8 cellular contexts compared by ENCODE assay signal in the genomic region with DNA sequence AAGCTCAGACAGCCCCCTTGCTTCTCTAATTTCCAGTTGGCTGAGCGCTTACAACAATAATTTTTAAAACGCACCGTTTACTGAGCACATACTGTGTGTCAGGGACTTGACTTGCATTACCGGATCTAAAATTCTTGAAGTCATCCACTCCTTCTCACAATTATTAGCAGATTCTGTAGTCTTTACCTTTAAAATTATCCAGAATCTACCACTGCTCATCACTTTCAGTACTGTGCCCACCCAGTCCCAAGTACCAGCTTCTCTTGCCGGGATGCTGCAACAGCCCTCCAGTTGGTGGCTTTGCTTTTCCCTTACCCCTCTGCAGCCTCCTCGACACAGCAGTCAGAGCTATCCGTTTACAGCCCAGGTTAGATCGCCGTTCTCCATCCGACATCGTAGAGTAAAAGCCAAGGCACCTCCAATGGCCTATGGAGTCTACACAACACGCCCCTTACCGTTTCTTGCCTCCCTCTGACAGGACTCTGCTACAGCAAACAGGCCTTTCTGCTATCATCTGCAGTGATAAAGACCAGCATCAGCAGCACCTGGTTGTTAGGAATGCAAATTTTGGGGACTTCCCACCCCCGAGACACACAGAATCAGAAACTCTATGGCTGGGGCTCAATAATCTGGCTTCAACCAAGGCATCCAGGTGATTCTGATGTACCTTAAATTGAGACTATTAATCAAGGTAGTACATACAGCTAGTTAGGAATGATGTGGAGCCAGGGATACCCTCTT.
DNase-seq lines count a peak whose midpoint lies in the region; ATAC-seq and TF ChIP-seq lines count a peak whose summit lies in the region.

No MANE protein-coding gene starts in this region.

- H3K27me3 ChIP-seq in iPS-18a (ENCODE audit: control insufficient read depth, insufficient read depth, low read length) = peaks cover 21% of the 10 kb centered on the region

- H3K4me3 Mint-ChIP-seq in CD14-positive monocyte (peak overlapping the region; percentile 78 to 93), HFFc6 (peak overlapping the region; percentile 89)
- H3K4me3 Mint-ChIP-seq in activated T-cell treated with anti-CD3 and anti-CD28 coated beads, Interleukin-2, amount 50 U/mL, for 72 hours = peak overlapping the region; percentile 85 to 87
- peak overlapping the region; percentile 92 to 95 for H3K4me3 Mint-ChIP-seq in stimulated activated naive CD8-positive, alpha-beta T cell treated with anti-CD3 and anti-CD28 coated beads, Interleukin-15, amount 100 ng/mL, for 72 hours

- no peaks in the 10 kb centered on the region for H3K36me3 ChIP-seq in iPS-18a (ENCODE audit: control insufficient read depth, low read depth, low read length)

- no peak overlapping the region for H3K27ac ChIP-seq in iPS-18a (ENCODE audit: low read length)

- peaks cover 0 to 4% (median under 1%) of the 10 kb centered on the region in 7 donors for H3K9me3 Mint-ChIP-seq in CD14-positive monocyte
- peaks cover 3% of the 10 kb centered on the region for H3K9me3 Mint-ChIP-seq in HFFc6
- no peaks in the 10 kb centered on the region for H3K9me3 Mint-ChIP-seq in activated T-cell treated with anti-CD3 and anti-CD28 coated beads, Interleukin-2, amount 50 U/mL, for 72 hours
- H3K9me3 Mint-ChIP-seq in stimulated activated naive CD8-positive, alpha-beta T cell treated with anti-CD3 and anti-CD28 coated beads, Interleukin-15, amount 100 ng/mL, for 72 hours = no peaks in the 10 kb centered on the region

- no peak for ATAC-seq in activated T-cell treated with anti-CD3 and anti-CD28 coated beads, Interleukin-2, amount 50 U/mL, for 72 hours (replicated peaks in 1 of 2)
- ATAC-seq in stimulated activated naive CD8-positive, alpha-beta T cell treated with anti-CD3 and anti-CD28 coated beads, Interleukin-15, amount 100 ng/mL, for 72 hours = peak; percentile 29
- ATAC-seq in GM18519 (IDR thresholded peaks at IDR 0.05; ENCODE audit: low FRiP score, unreplicated experiment) = no peak

- H3K9ac ChIP-seq in iPS-18a (ENCODE audit: low read length) = no peak overlapping the region

- H3K4me3 ChIP-seq in iPS-18a (ENCODE audit: low read length) = peak overlapping the region; percentile 65

- DNase-seq in CD14-positive monocyte (ENCODE audit: low spot score) (no peak), HFFc6 (no peak), posterior vena cava (ENCODE audit: low spot score) (no peak)
- DNase-seq in activated T-cell treated with anti-CD3 and anti-CD28 coated beads, Interleukin-2, amount 50 U/mL, for 72 hours = no peak
- peak in 1 of 2 donors; percentile 7 for DNase-seq in stimulated activated naive CD8-positive, alpha-beta T cell treated with anti-CD3 and anti-CD28 coated beads, Interleukin-15, amount 100 ng/mL, for 72 hours
- no peak for DNase-seq in stimulated activated CD4-positive, alpha-beta T cell treated with anti-CD3 and anti-CD28 coated beads, Interleukin-1b, Interleukin-23, amount 100 ng/mL, for 48 hours

- H3K27me3 Mint-ChIP-seq in CD14-positive monocyte (ENCODE audit: low read depth in 3 of 3) (peaks cover 26 to 38% (median 34%) of the 10 kb centered on the region in 3 donors), HFFc6 (ENCODE audit: insufficient read depth) (no peaks in the 10 kb centered on the region)
- peaks cover 9% of the 10 kb centered on the region for H3K27me3 Mint-ChIP-seq in activated T-cell treated with anti-CD3 and anti-CD28 coated beads, Interleukin-2, amount 50 U/mL, for 72 hours (ENCODE audit: low read depth)
- H3K27me3 Mint-ChIP-seq in stimulated activated naive CD8-positive, alpha-beta T cell treated with anti-CD3 and anti-CD28 coated beads, Interleukin-15, amount 100 ng/mL, for 72 hours = peaks cover 40% of the 10 kb centered on the region

- intact Hi-C loops in CD14-positive monocyte (cut with micrococcal nuclease) (no loop called here), posterior vena cava (cut with DNase I) (loop anchor here in 1 of 2 donors (10.0 kb wide), 1 partner anchor 104 kb away; no protein-coding TSS in a partner anchor)

- H3K36me3 Mint-ChIP-seq in CD14-positive monocyte (no peaks in the 10 kb centered on the region), HFFc6 (ENCODE audit: low read depth) (peaks cover 5% of the 10 kb centered on the region)
- no peaks in the 10 kb centered on the region for H3K36me3 Mint-ChIP-seq in activated T-cell treated with anti-CD3 and anti-CD28 coated beads, Interleukin-2, amount 50 U/mL, for 72 hours (ENCODE audit: insufficient read depth in 2 of 2)

- H3K4me1 ChIP-seq in iPS-18a (ENCODE audit: control insufficient read depth, low read depth, low read length) = peaks cover 12% of the 10 kb centered on the region

- H3K27ac Mint-ChIP-seq in CD14-positive monocyte (no peak overlapping the region), HFFc6 (peak overlapping the region; percentile 91)
- peak overlapping the region; percentile 27 for H3K27ac Mint-ChIP-seq in activated T-cell treated with anti-CD3 and anti-CD28 coated beads, Interleukin-2, amount 50 U/mL, for 72 hours
- peak overlapping the region in 1 of 2 donors; percentile 62 for H3K27ac Mint-ChIP-seq in stimulated activated naive CD8-positive, alpha-beta T cell treated with anti-CD3 and anti-CD28 coated beads, Interleukin-15, amount 100 ng/mL, for 72 hours

- H3K4me1 Mint-ChIP-seq in CD14-positive monocyte (peaks cover 16% of the 10 kb centered on the region), HFFc6 (ENCODE audit: low read depth) (peaks cover 23% of the 10 kb centered on the region)
- H3K4me1 Mint-ChIP-seq in activated T-cell treated with anti-CD3 and anti-CD28 coated beads, Interleukin-2, amount 50 U/mL, for 72 hours (ENCODE audit: low read depth) = peaks cover 19% of the 10 kb centered on the region
- H3K4me1 Mint-ChIP-seq in stimulated activated naive CD8-positive, alpha-beta T cell treated with anti-CD3 and anti-CD28 coated beads, Interleukin-15, amount 100 ng/mL, for 72 hours = peaks cover 16% of the 10 kb centered on the region

- H3K9me3 ChIP-seq in iPS-18a (ENCODE audit: control insufficient read depth, low read depth, low read length) = no peaks in the 10 kb centered on the region

- no peak for TF ChIP-seq CTCF in CD14-positive monocyte (IDR thresholded peaks at IDR 0.05)
- no peak for TF ChIP-seq CTCF in HFFc6 (IDR thresholded peaks at IDR 0.05)

Comparison
In these comparisons a context has a peak if more than half of its experiments do, and no peak if none do; other contexts are left out.
1. H3K27ac Mint-ChIP-seq: peak in HFFc6 (single experiment) and activated T-cell treated with anti-CD3 and anti-CD28 coated beads, Interleukin-2, amount 50 U/mL, for 72 hours (single experiment); none in CD14-positive monocyte (0 of 7).
2. Peak in every context shown above with its lines, with median percentiles within 50 percentile points of each other: H3K4me3 Mint-ChIP-seq.